ENCODE assay signal across 1 cellular context in the genomic region with DNA sequence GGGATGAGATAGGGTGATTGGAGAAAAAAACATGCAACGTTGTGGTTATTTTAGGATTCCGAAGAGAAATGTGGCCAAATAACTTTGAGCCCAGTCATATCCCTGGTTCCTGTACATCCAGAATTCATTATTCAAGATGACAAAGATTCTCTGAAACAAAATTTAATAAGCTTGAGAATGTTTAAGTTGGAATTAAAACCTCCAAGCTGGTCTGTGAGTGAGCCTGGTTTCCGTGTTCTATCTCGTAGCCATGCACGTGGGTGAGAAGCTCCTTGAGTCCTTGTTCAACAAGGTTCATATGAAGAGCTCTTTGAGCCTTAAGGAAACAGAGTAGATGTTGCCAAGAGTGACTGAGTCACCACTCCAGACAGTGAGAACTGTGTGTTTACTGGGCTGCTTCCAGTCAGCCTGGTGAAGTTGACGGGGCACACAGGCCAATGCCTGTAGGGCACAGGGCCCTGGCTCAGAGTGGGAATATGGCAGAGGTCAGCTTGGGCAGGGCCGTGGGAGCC.
TF ChIP-seq lines count a peak whose summit lies in the region.

No MANE protein-coding gene starts in this region.

TF ChIP-seq in SK-N-SH, 30 proteins besides CTCF, POLR2A, EP300 and RAD21 (continued from another document):
- TF ChIP-seq, protein P1, sequence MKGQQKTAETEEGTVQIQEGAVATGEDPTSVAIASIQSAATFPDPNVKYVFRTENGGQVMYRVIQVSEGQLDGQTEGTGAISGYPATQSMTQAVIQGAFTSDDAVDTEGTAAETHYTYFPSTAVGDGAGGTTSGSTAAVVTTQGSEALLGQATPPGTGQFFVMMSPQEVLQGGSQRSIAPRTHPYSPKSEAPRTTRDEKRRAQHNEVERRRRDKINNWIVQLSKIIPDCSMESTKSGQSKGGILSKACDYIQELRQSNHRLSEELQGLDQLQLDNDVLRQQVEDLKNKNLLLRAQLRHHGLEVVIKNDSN (IDR thresholded peaks at IDR 0.05; ENCODE audit: borderline replicate concordance, low read depth): peak; percentile 53; the same call in 1 of the 2 replicates
